Comparison of ENCODE assay signal across 19 cellular contexts in the genomic region with DNA sequence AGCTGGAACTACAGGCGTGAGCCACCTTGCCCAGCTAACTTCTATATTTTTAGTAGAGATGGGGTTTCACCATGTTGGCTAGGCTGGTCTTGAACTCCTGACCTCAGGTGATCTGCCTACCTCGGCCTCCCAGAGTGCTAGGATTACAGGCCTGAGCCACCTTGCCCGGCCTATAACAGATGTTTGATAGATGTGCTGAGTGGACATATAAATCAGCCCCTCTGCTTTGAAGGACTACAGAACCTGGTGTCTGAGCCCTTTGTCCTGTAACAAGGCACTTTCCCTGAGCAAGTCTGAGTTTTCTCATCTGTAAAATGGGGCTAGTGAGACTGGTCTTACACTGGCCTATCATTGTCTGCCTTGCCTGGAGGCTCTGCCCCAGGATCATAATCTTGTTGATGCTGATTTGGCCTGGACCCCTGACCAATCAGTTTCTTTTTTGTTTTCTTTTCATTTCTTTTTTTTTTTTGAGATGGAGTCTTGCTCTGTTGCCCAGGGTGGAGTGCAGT. TPM values are rescaled to one million over a fixed set of nuclear protein-coding genes. Genes with fewer than 3 reads are reported as not detected.
DNase-seq lines count a peak whose midpoint lies in the region; ATAC-seq, FAIRE-seq and TF ChIP-seq lines count a peak whose summit lies in the region.
"Had no signal": no experiment of that assay in that cellular context is flagged by ENCODE, and none has a peak within 500 bp of the region (broad histone marks: within the 10 kb centered on the region; RNA-seq: fewer than 3 reads in every experiment).

No MANE protein-coding gene starts in this region.

- no peak for TF ChIP-seq CTCF in K562 (IDR thresholded peaks at IDR 0.05 in 2 of 3, conservative IDR thresholded peaks at IDR 0.05 in 1 of 3; ENCODE audit: insufficient read depth in 2 of 3, low read depth in 1 of 3, low read length in 3 of 3)
- no peak for TF ChIP-seq CTCF in spleen (IDR thresholded peaks at IDR 0.05 in 8 of 11, conservative IDR thresholded peaks at IDR 0.05 in 3 of 11)

- H3K9ac ChIP-seq in K562 (ENCODE audit: insufficient read depth in 1 of 2, low read depth in 2 of 2, low read length in 2 of 2) = no peak overlapping the region

- TF ChIP-seq EP300 in K562 (IDR thresholded peaks at IDR 0.05; ENCODE audit: low read length) = no peak

- H3K27me3 ChIP-seq in right cardiac atrium (ENCODE audit: control insufficient read depth, insufficient read depth) (no peaks in the 10 kb centered on the region), K562 (ENCODE audit: control insufficient read depth in 2 of 2, insufficient read depth in 2 of 2, low read length in 2 of 2) (no peaks in the 10 kb centered on the region), spleen (replicated peaks in 1 of 7) (no peaks in the 10 kb centered on the region)
- H3K27me3 ChIP-seq: breast epithelium, tibial nerve had no signal

- no peak overlapping the region for H3K4me2 ChIP-seq in K562 (ENCODE audit: insufficient read depth, low read length)

- no peak for FAIRE-seq in K562 (lab: Jason Lieb, UNC)

- 90% methylated on average over 3 of the region's 3 CpGs for WGBS in right cardiac atrium
- 86% methylated on average over 3 of the region's 3 CpGs for WGBS in K562 (ENCODE audit: insufficient coverage, low coverage, missing lambda C conversion rate)
- 81 to 95% (median 86%) methylated on average over 3 of the region's 3 CpGs for WGBS in spleen, 5 donors

- no peak for TF ChIP-seq RAD21 in K562 (CRISPR knock-in tag; conservative IDR thresholded peaks at IDR 0.05 in 1 of 2, IDR thresholded peaks at IDR 0.05 in 1 of 2)

- intact Hi-C loops in right cardiac atrium (cut with DNase I) (loop anchor here in 2 of 4 donors (2.0 kb wide), 2 partner anchors 16 to 18 kb away; no protein-coding TSS in a partner anchor), cardiac septum (cut with DNase I) (no loop called here), K562 (cut with micrococcal nuclease) (loop anchor here (2.0 kb wide), 1 partner anchor 106 kb away; no protein-coding TSS in a partner anchor), spleen (cut with DNase I; ENCODE audit: low total_unique reads) (loop anchor here (2.0 kb wide), 1 partner anchor 16 kb away; no protein-coding TSS in a partner anchor)

- H3K4me3 ChIP-seq in right cardiac atrium (ENCODE audit: low read length) (no peak overlapping the region), K562 (no peak overlapping the region), spleen (no peak overlapping the region)
- H3K4me3 ChIP-seq: mucosa of descending colon, smooth muscle cell, tibial nerve had no signal

- POLR2A ChIA-PET in K562 (lab: Yijun Ruan, JAX) = interaction anchor here (0.6 to 1.0 kb wide), 3 partner anchors 10 to 40 kb away, joined by 3 read pairs; a partner anchor contains a TSS

- H2AFZ ChIP-seq in K562 (ENCODE audit: low read depth, low read length) = peak overlapping the region; percentile 100

- peak in 2 of 3 donors; percentile 1 to 2 for DNase-seq in right cardiac atrium
- DNase-seq in cardiac septum (ENCODE audit: low spot score) = no peak
- peak in 1 of 4 experiments; percentile 8 for DNase-seq in K562 (ENCODE audit: extremely low read depth in 1 of 4, low spot score in 3 of 4)
- peak; percentile 28 for DNase-seq in spleen
- no peak for DNase-seq in activated CD4-positive, alpha-beta T cell treated with anti-CD3 and anti-CD28 coated beads, Interleukin-2, amount 50 U/mL, for 4 hours
- DNase-seq: CD4-positive, alpha-beta memory T cell; GDM1; NCI-H69; stimulated activated CD4-positive, alpha-beta T cell treated with anti-CD3 and anti-CD28 coated beads, Interleukin-4, amount 100 ng/mL, for 1 hour; stimulated activated naive CD8-positive, alpha-beta T cell treated with anti-CD3 and anti-CD28 coated beads, Interleukin-15, amount 100 ng/mL, for 72 hours had no signal

- BruUV-seq in K562 (replicated peaks; lab: Mats Ljungman, UMichigan) = no TSS peak

- TF ChIP-seq POLR2A in K562 (conservative IDR thresholded peaks at IDR 0.05) = no peak
- no peak for TF ChIP-seq POLR2A in spleen (IDR thresholded peaks at IDR 0.05)

- no peak for ATAC-seq in right cardiac atrium
- ATAC-seq in K562 = no peak
- no peak for ATAC-seq in GM19463 (IDR thresholded peaks at IDR 0.05; ENCODE audit: unreplicated experiment)

- H3K9me3 ChIP-seq in right cardiac atrium (ENCODE audit: control insufficient read depth, low read length) (no peaks in the 10 kb centered on the region), K562 (replicated peaks; ENCODE audit: control insufficient read depth, insufficient read depth, low read depth, low read length) (no peaks in the 10 kb centered on the region), spleen (no peaks in the 10 kb centered on the region)
- H3K9me3 ChIP-seq: breast epithelium, mucosa of descending colon, tibial nerve had no signal

- no peaks in the 10 kb centered on the region for H4K20me1 ChIP-seq in K562 (replicated peaks; ENCODE audit: control insufficient read depth, insufficient read depth, low read length)

- no peaks in the 10 kb centered on the region for H3K79me2 ChIP-seq in K562 (ENCODE audit: control insufficient read depth, insufficient read depth, low read length)

- no peaks in the 10 kb centered on the region for H3K4me1 ChIP-seq in right cardiac atrium (ENCODE audit: control insufficient read depth, insufficient read depth, low read length)
- peaks cover 20 to 76% of the 10 kb centered on the region in 2 experiments; a peak in 4 of 5 replicates for H3K4me1 ChIP-seq in K562 (replicated peaks in 1 of 2; ENCODE audit: control insufficient read depth in 2 of 2, insufficient read depth in 2 of 2, low read length in 2 of 2)
- H3K4me1 ChIP-seq in spleen = peaks cover 16 to 59% (median 41%) of the 10 kb centered on the region in 6 donors

- H3K9me1 ChIP-seq in K562 (ENCODE audit: control insufficient read depth, insufficient read depth, low read length) = peaks cover 4% of the 10 kb centered on the region

- CTCF ChIA-PET in K562 (lab: Yijun Ruan, JAX; ENCODE audit: low intra/inter-chr PET ratio) = interaction anchor here (2.9 to 3.1 kb wide), 2 partner anchors 18 to 106 kb away, joined by 16 to 37 read pairs; no protein-coding TSS in a partner anchor

- H3K27ac ChIP-seq in right cardiac atrium (ENCODE audit: low read length) = no peak overlapping the region
- H3K27ac ChIP-seq in K562 (ENCODE audit: extremely low read depth, low read depth, low read length) = no peak overlapping the region
- H3K27ac ChIP-seq in spleen = peak overlapping the region in 5 of 8 donors; percentile 44 to 71 (median 59)
- H3K27ac ChIP-seq: tibial nerve had no signal

- H3K36me3 ChIP-seq in K562 (ENCODE audit: control insufficient read depth, insufficient read depth, low read length) (no peaks in the 10 kb centered on the region), spleen (peaks cover 0 to 31% (median 11%) of the 10 kb centered on the region in 6 donors)
- H3K36me3 ChIP-seq: breast epithelium had no signal

- in situ Hi-C loops in K562 (cut with MboI) = loop anchor here (5.0 kb wide), 1 partner anchor 112 kb away; no protein-coding TSS in a partner anchor

RNA-seq across cellular contexts. Expression of a gene that starts 7.0 kb away (rescaled TPM):
- total RNA-seq in right cardiac atrium (1 to 10 TPM; 2.0 to 3.8 (median 2.2) TPM), cardiac septum (2.2 TPM), K562 (2014; rRNA removed) (0.73 and 0.90 TPM in 2 replicates), K562 (2014; rRNA removed; fragmentation: Illumina TruSeq; extraction: Trizol) (0.25 TPM in 1 of 2 replicates, not detected in the other), K562 (2015; rRNA removed; fragmentation: Illumina TruSeq; extraction: Trizol) (0.34 and 0.47 TPM in 2 replicates), K562 (2021) (0.40 and 1.2 TPM in 2 replicates), spleen (10 to 100 TPM in 1 of 7 donors, 1 to 10 TPM in 6; 5.7 to 10.9 (median 8.9) TPM)
- polyA plus RNA-seq in right cardiac atrium (1.6 TPM), K562 (2011; rRNA removed) (0.20 and 0.35 TPM in 2 replicates), K562 (2014; fragmentation: Illumina TruSeq; extraction: Trizol) (0.36 and 0.43 TPM in 2 replicates), K562 (2014; fragmentation: Nextera tagmentation; extraction: Ambion mirVana) (under 1 TPM in 1 of 2 experiments, not detected in 1; 0.01 TPM), K562 (2014; rRNA removed) (0.26 and 0.48 TPM in 2 replicates), spleen (1 to 10 TPM; 2.3 to 7.8 (median 7.0) TPM)
- total RNA-seq in K562 (2011; cell fraction: chromatin; rRNA removed; ENCODE audit: low replicate concordance) = 0.74 and 1.8 TPM in 2 replicates
- 0.79 and 1.2 TPM in 2 replicates for total RNA-seq in K562 (2011; cell fraction: nucleolus; rRNA removed)
- total RNA-seq in K562 (2011; cell fraction: nucleoplasm; rRNA removed) = 1.1 and 1.2 TPM in 2 replicates
- 0.21 and 1.2 TPM in 2 replicates for polyA plus RNA-seq in K562 (2011; cell fraction: cytosol; rRNA removed)
- polyA plus RNA-seq in K562 (2011; cell fraction: nucleus; rRNA removed) = 2.0 and 3.7 TPM in 2 replicates
- 0.76 and 1.3 TPM in 2 replicates for polyA plus RNA-seq in K562 (2012)
- 0.15 TPM in 1 of 2 replicates, not detected in the other for polyA minus RNA-seq in K562 (2011; rRNA and poly(A)+ RNA removed)
- 0.29 and 1.3 TPM in 2 replicates for polyA minus RNA-seq in K562 (2011; cell fraction: cytosol; rRNA and poly(A)+ RNA removed)
- polyA minus RNA-seq in K562 (2011; cell fraction: nucleus; rRNA and poly(A)+ RNA removed) = 0.67 and 1.2 TPM in 2 replicates

RNA-seq across cellular contexts. Expression of a gene that starts 12.4 kb away (rescaled TPM):
- total RNA-seq in right cardiac atrium (10 to 100 TPM; 10.5 to 22.9 (median 21.9) TPM), cardiac septum (9.7 TPM), K562 (2014; rRNA removed) (not detected in 2 replicates), K562 (2014; rRNA removed; fragmentation: Illumina TruSeq; extraction: Trizol) (not detected in 2 replicates), K562 (2015; rRNA removed; fragmentation: Illumina TruSeq; extraction: Trizol) (not detected in 2 replicates), K562 (2021) (0.09 and 0.20 TPM in 2 replicates), spleen (10 to 100 TPM in 2 of 7 donors, 1 to 10 TPM in 5; 4.7 to 15.7 (median 6.5) TPM)
- polyA plus RNA-seq in right cardiac atrium (12.0 TPM), K562 (2011; rRNA removed) (not detected in 2 replicates), K562 (2014; fragmentation: Illumina TruSeq; extraction: Trizol) (not detected in 2 replicates), K562 (2014; fragmentation: Nextera tagmentation; extraction: Ambion mirVana) (not detected), K562 (2014; rRNA removed) (not detected in 2 replicates), spleen (1 to 10 TPM; 1.7 to 2.7 (median 2.0) TPM)
- total RNA-seq in K562 (2011; cell fraction: chromatin; rRNA removed; ENCODE audit: low replicate concordance) = not detected in 2 replicates
- not detected in 2 replicates for total RNA-seq in K562 (2011; cell fraction: nucleolus; rRNA removed)
- total RNA-seq in K562 (2011; cell fraction: nucleoplasm; rRNA removed) = not detected in 2 replicates
- polyA plus RNA-seq in K562 (2011; cell fraction: cytosol; rRNA removed) = not detected in 2 replicates
- not detected in 2 replicates for polyA plus RNA-seq in K562 (2011; cell fraction: nucleus; rRNA removed)
- 0.04 TPM in 1 of 2 replicates, not detected in the other for polyA plus RNA-seq in K562 (2012)
- not detected in 2 replicates for polyA minus RNA-seq in K562 (2011; rRNA and poly(A)+ RNA removed)
- not detected in 2 replicates for polyA minus RNA-seq in K562 (2011; cell fraction: cytosol; rRNA and poly(A)+ RNA removed)
- not detected in 2 replicates for polyA minus RNA-seq in K562 (2011; cell fraction: nucleus; rRNA and poly(A)+ RNA removed)
- total RNA-seq: endothelial cell of umbilical vein, HT-29, pulmonary artery endothelial cell had no signal

RNA-seq across cellular contexts. Expression of a gene that starts 15.7 kb away (rescaled TPM):
- 10 to 100 TPM; 12.7 to 19.8 (median 15.0) TPM for total RNA-seq in right cardiac atrium
- 26.0 TPM for polyA plus RNA-seq in right cardiac atrium
- total RNA-seq in cardiac septum = 14.6 TPM
- total RNA-seq in K562 (2011; cell fraction: chromatin; rRNA removed; ENCODE audit: low replicate concordance) = 15.8 and 32.2 TPM in 2 replicates
- 24.8 and 25.1 TPM in 2 replicates for total RNA-seq in K562 (2011; cell fraction: nucleolus; rRNA removed)
- total RNA-seq in K562 (2011; cell fraction: nucleoplasm; rRNA removed) = 14.6 and 20.0 TPM in 2 replicates
- 76.9 and 78.8 TPM in 2 replicates for total RNA-seq in K562 (2014; rRNA removed)
- total RNA-seq in K562 (2014; rRNA removed; fragmentation: Illumina TruSeq; extraction: Trizol) = 23.2 and 31.8 TPM in 2 replicates
- total RNA-seq in K562 (2015; rRNA removed; fragmentation: Illumina TruSeq; extraction: Trizol) = 59.9 and 65.3 TPM in 2 replicates
- 47.4 and 47.6 TPM in 2 replicates for total RNA-seq in K562 (2021)
- polyA plus RNA-seq in K562 (2011; rRNA removed) = 29.3 and 33.4 TPM in 2 replicates
- 31.7 and 54.1 TPM in 2 replicates for polyA plus RNA-seq in K562 (2011; cell fraction: cytosol; rRNA removed)
- 33.9 and 46.0 TPM in 2 replicates for polyA plus RNA-seq in K562 (2011; cell fraction: nucleus; rRNA removed)
- polyA plus RNA-seq in K562 (2012) = 41.0 and 43.8 TPM in 2 replicates
- 33.3 and 44.6 TPM in 2 replicates for polyA plus RNA-seq in K562 (2014; fragmentation: Illumina TruSeq; extraction: Trizol)
- polyA plus RNA-seq in K562 (2014; fragmentation: Nextera tagmentation; extraction: Ambion mirVana) = 1 to 10 TPM; 2.2 to 4.5 TPM
- polyA plus RNA-seq in K562 (2014; rRNA removed) = 65.5 and 67.8 TPM in 2 replicates
- 10.6 and 12.7 TPM in 2 replicates for polyA minus RNA-seq in K562 (2011; rRNA and poly(A)+ RNA removed)
- polyA minus RNA-seq in K562 (2011; cell fraction: cytosol; rRNA and poly(A)+ RNA removed) = 6.5 and 12.8 TPM in 2 replicates
- polyA minus RNA-seq in K562 (2011; cell fraction: nucleus; rRNA and poly(A)+ RNA removed) = 7.0 and 10.6 TPM in 2 replicates
- total RNA-seq in spleen = 10 to 100 TPM; 32.3 to 52.5 (median 37.2) TPM
- 10 to 100 TPM; 61.6 to 90.6 (median 83.0) TPM for polyA plus RNA-seq in spleen

RNA-seq across cellular contexts. Expression of a gene that starts 18.2 kb away (rescaled TPM):
- 10 to 100 TPM; 43.9 to 67.1 (median 57.0) TPM for total RNA-seq in right cardiac atrium
- 60.2 TPM for polyA plus RNA-seq in right cardiac atrium
- 31.6 TPM for total RNA-seq in cardiac septum
- total RNA-seq in K562 (2011; cell fraction: chromatin; rRNA removed; ENCODE audit: low replicate concordance) = 2.6 and 5.4 TPM in 2 replicates
- 9.3 and 11.3 TPM in 2 replicates for total RNA-seq in K562 (2011; cell fraction: nucleolus; rRNA removed)
- total RNA-seq in K562 (2011; cell fraction: nucleoplasm; rRNA removed) = 6.2 and 6.6 TPM in 2 replicates
- 9.5 and 11.7 TPM in 2 replicates for total RNA-seq in K562 (2014; rRNA removed)
- total RNA-seq in K562 (2014; rRNA removed; fragmentation: Illumina TruSeq; extraction: Trizol) = 3.7 TPM in 2 replicates
- total RNA-seq in K562 (2015; rRNA removed; fragmentation: Illumina TruSeq; extraction: Trizol) = 6.6 and 7.4 TPM in 2 replicates
- 8.6 and 8.7 TPM in 2 replicates for total RNA-seq in K562 (2021)
- 3.4 and 4.6 TPM in 2 replicates for polyA plus RNA-seq in K562 (2011; rRNA removed)
- 4.2 and 7.4 TPM in 2 replicates for polyA plus RNA-seq in K562 (2011; cell fraction: cytosol; rRNA removed)
- 3.3 and 3.4 TPM in 2 replicates for polyA plus RNA-seq in K562 (2011; cell fraction: nucleus; rRNA removed)
- 11.4 and 15.9 TPM in 2 replicates for polyA plus RNA-seq in K562 (2012)
- 3.8 and 5.6 TPM in 2 replicates for polyA plus RNA-seq in K562 (2014; fragmentation: Illumina TruSeq; extraction: Trizol)
- 1 to 10 TPM in 1 of 2 experiments, under 1 TPM in 1; 0.86 to 1.2 TPM for polyA plus RNA-seq in K562 (2014; fragmentation: Nextera tagmentation; extraction: Ambion mirVana)
- polyA plus RNA-seq in K562 (2014; rRNA removed) = 5.7 and 6.8 TPM in 2 replicates
- 2.1 and 3.4 TPM in 2 replicates for polyA minus RNA-seq in K562 (2011; rRNA and poly(A)+ RNA removed)
- polyA minus RNA-seq in K562 (2011; cell fraction: cytosol; rRNA and poly(A)+ RNA removed) = 3.1 and 4.9 TPM in 2 replicates
- 1.5 and 2.1 TPM in 2 replicates for polyA minus RNA-seq in K562 (2011; cell fraction: nucleus; rRNA and poly(A)+ RNA removed)
- 10 to 100 TPM in 5 of 7 donors, 1 to 10 TPM in 2; 6.3 to 23.4 (median 13.9) TPM for total RNA-seq in spleen
- 1 to 10 TPM; 4.3 to 8.9 (median 8.7) TPM for polyA plus RNA-seq in spleen

RNA-seq across cellular contexts. Expression of a gene that starts 37.5 kb away (rescaled TPM):
- total RNA-seq in right cardiac atrium = under 1 TPM; 0.20 to 0.31 (median 0.26) TPM
- polyA plus RNA-seq in right cardiac atrium = 0.45 TPM
- 0.24 TPM for total RNA-seq in cardiac septum
- total RNA-seq in K562 (2011; cell fraction: chromatin; rRNA removed; ENCODE audit: low replicate concordance) = not detected in 2 replicates
- total RNA-seq in K562 (2011; cell fraction: nucleolus; rRNA removed) = not detected in 2 replicates
- total RNA-seq in K562 (2011; cell fraction: nucleoplasm; rRNA removed) = not detected in 2 replicates
- not detected in 2 replicates for total RNA-seq in K562 (2014; rRNA removed)
- total RNA-seq in K562 (2014; rRNA removed; fragmentation: Illumina TruSeq; extraction: Trizol) = not detected in 2 replicates
- not detected in 2 replicates for total RNA-seq in K562 (2015; rRNA removed; fragmentation: Illumina TruSeq; extraction: Trizol)
- not detected in 2 replicates for total RNA-seq in K562 (2021)
- not detected in 2 replicates for polyA plus RNA-seq in K562 (2011; rRNA removed)
- 0.01 TPM in 1 of 2 replicates, not detected in the other for polyA plus RNA-seq in K562 (2011; cell fraction: cytosol; rRNA removed)
- not detected in 2 replicates for polyA plus RNA-seq in K562 (2011; cell fraction: nucleus; rRNA removed)
- polyA plus RNA-seq in K562 (2012) = not detected in 2 replicates
- not detected in 2 replicates for polyA plus RNA-seq in K562 (2014; fragmentation: Illumina TruSeq; extraction: Trizol)
- polyA plus RNA-seq in K562 (2014; fragmentation: Nextera tagmentation; extraction: Ambion mirVana) = not detected
- polyA plus RNA-seq in K562 (2014; rRNA removed) = not detected in 2 replicates
- not detected in 2 replicates for polyA minus RNA-seq in K562 (2011; rRNA and poly(A)+ RNA removed)
- not detected in 2 replicates for polyA minus RNA-seq in K562 (2011; cell fraction: cytosol; rRNA and poly(A)+ RNA removed)
- polyA minus RNA-seq in K562 (2011; cell fraction: nucleus; rRNA and poly(A)+ RNA removed) = 0.13 TPM in 1 of 2 replicates, not detected in the other
- total RNA-seq in spleen = under 1 TPM in 1 of 7 donors, not detected in 6; 0.34 TPM
- polyA plus RNA-seq in spleen = under 1 TPM in 2 of 3 donors, not detected in 1; 0.02 TPM
- total RNA-seq: CD4-positive, alpha-beta memory T cell; endothelial cell of umbilical vein; pulmonary artery endothelial cell; tibial nerve had no signal
- polyA plus RNA-seq: AG04450; CD4-positive, alpha-beta memory T cell; endothelial cell of umbilical vein had no signal

Comparison
In these comparisons a context has a peak if more than half of its experiments do, and no peak if none do; other contexts are left out.
1. DNase-seq: peak in right cardiac atrium (2 of 3) and spleen (single experiment); none in cardiac septum (single experiment) and activated CD4-positive, alpha-beta T cell treated with anti-CD3 and anti-CD28 coated beads, Interleukin-2, amount 50 U/mL, for 4 hours (0 of 2).
2. H3K27ac ChIP-seq: peak in spleen (5 of 8); none in right cardiac atrium (single experiment) and K562 (single experiment).